Comparison of ENCODE assay signal across 29 cellular contexts in the genomic region with DNA sequence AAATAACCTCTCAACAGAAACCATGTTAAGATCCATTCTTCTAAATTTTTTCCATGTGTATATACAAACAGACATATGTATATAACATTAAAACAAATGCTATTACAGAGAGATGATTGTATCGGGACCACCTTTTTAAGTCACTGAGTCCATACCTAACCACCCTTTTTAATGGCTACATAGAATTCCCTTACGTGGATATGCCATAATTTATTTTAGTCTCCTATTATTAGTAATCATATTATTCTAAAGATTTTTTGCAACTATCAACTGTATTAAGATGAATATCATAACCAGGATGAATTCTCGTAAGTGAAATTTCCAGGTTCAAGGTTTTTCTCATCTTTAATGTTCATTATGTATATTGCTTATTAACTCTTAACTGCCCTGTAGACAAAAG.
"Had no signal": no experiment of that assay in that cellular context is flagged by ENCODE, and none has a peak within 500 bp of the region (broad histone marks: within the 10 kb centered on the region; RNA-seq: fewer than 3 reads in every experiment).

No MANE protein-coding gene starts in this region.

- H3K9me3 ChIP-seq: colonic mucosa, esophagus squamous epithelium, gastrocnemius medialis, gastroesophageal sphincter had no signal

- FAIRE-seq: colon, endometrium, endothelial cell of umbilical vein, frontal cortex had no signal

- H3K4me3 Mint-ChIP-seq: dendritic cell treated with granulocyte-macrophage colony-stimulating factor and Interleukin-4, amounts not matched to agents 40 ng/mL and 50 ng/mL, for 4 days; effector memory CD8-positive, alpha-beta T cell; endodermal cell had no signal

- DNase-seq: colonic mucosa; cortex of kidney; dermis blood vessel endothelial cell; dorsolateral prefrontal cortex; effector CD4-positive, alpha-beta T cell; effector CD8-positive, alpha-beta T cell; effector memory CD4-positive, alpha-beta T cell; effector memory CD8-positive, alpha-beta T cell; erythroblast; esophagus squamous epithelium; foreskin fibroblast; foreskin keratinocyte; foreskin melanocyte; gastrocnemius medialis; glutamatergic neuron; head of caudate nucleus; heart left ventricle; heart right ventricle had no signal

- H3K4me1 ChIP-seq: colonic mucosa, esophagus squamous epithelium, foreskin keratinocyte, gastrocnemius medialis, gastroesophageal sphincter, heart right ventricle had no signal

- H3K27ac Mint-ChIP-seq: dendritic cell treated with granulocyte-macrophage colony-stimulating factor and Interleukin-4, amounts not matched to agents 40 ng/mL and 50 ng/mL, for 4 days; effector memory CD8-positive, alpha-beta T cell; endodermal cell had no signal

- H3K4me1 Mint-ChIP-seq: endodermal cell had no signal

- H3K27me3 ChIP-seq: colonic mucosa, dorsolateral prefrontal cortex, esophagus muscularis mucosa, esophagus squamous epithelium, foreskin keratinocyte, gastrocnemius medialis, gastroesophageal sphincter, heart left ventricle, heart right ventricle had no signal

- ATAC-seq: effector memory CD8-positive, alpha-beta T cell; esophagus mucosa; foreskin keratinocyte; gastrocnemius medialis; gastroesophageal sphincter; heart left ventricle; heart right ventricle had no signal

- H3K36me3 ChIP-seq: colonic mucosa, esophagus muscularis mucosa, esophagus squamous epithelium, gastrocnemius medialis, gastroesophageal sphincter, heart left ventricle had no signal

- H3K4me3 ChIP-seq: colonic mucosa, coronary artery, dorsolateral prefrontal cortex, esophagus muscularis mucosa, esophagus squamous epithelium, gastrocnemius medialis, gastroesophageal sphincter, heart left ventricle, heart right ventricle had no signal

- H3K27me3 Mint-ChIP-seq: dendritic cell treated with granulocyte-macrophage colony-stimulating factor and Interleukin-4, amounts not matched to agents 40 ng/mL and 50 ng/mL, for 4 days; effector memory CD8-positive, alpha-beta T cell had no signal

- H3K27ac ChIP-seq: colonic mucosa, coronary artery, epithelial cell of prostate, esophagus muscularis mucosa, esophagus squamous epithelium, foreskin keratinocyte, gastrocnemius medialis, gastroesophageal sphincter, heart left ventricle, heart right ventricle had no signal
